In genomic region chr6:4447646-4448315, GRCh38 we compare ENCODE assay signal across 14 cellular contexts.
"Had no signal": no experiment of that assay in that cellular context is flagged by ENCODE, and none has a peak within 500 bp of the region (broad histone marks: within the 10 kb centered on the region; RNA-seq: fewer than 3 reads in every experiment).

No MANE protein-coding gene starts in this region.

- FAIRE-seq: astrocyte had no signal

- H3K4me1 ChIP-seq: lower lobe of right lung, tibial artery, uterus had no signal

- DNase-seq: activated CD4-positive, alpha-beta memory T cell treated with anti-CD3 and anti-CD28 coated beads for 36 hours; activated CD4-positive, alpha-beta T cell treated with anti-CD3 and anti-CD28 coated beads for 36 hours; activated CD8-positive, alpha-beta memory T cell treated with anti-CD3 and anti-CD28 coated beads, Interleukin-2, amount 10 ng/mL, durations not matched to agents 7 days and 5 days; activated naive CD4-positive, alpha-beta T cell treated with anti-CD3 and anti-CD28 coated beads, Interleukin-2, amount 10 ng/mL, durations not matched to agents 7 days and 5 days; activated T-cell treated with anti-CD3 and anti-CD28 coated beads, Interleukin-2, amount 50 U/mL, for 1 hour; dorsolateral prefrontal cortex; endodermal cell; glutamatergic neuron; lower lobe of right lung; ovary; stimulated activated CD4-positive, alpha-beta T cell treated with anti-CD3 and anti-CD28 coated beads, Interleukin-2, amount 100 ng/mL, for 48 hours; tibial artery; uterus had no signal

- H3K36me3 ChIP-seq: lower lobe of right lung, ovary, tibial artery, uterus had no signal

- H3K4me3 ChIP-seq: dorsolateral prefrontal cortex, lower lobe of right lung, ovary, tibial artery, uterus had no signal

- H3K27me3 ChIP-seq: dorsolateral prefrontal cortex, ovary, tibial artery, uterus had no signal

- ATAC-seq: activated CD4-positive, alpha-beta T cell treated with anti-CD3 and anti-CD28 coated beads for 36 hours; activated CD8-positive, alpha-beta memory T cell treated with anti-CD3 and anti-CD28 coated beads, Interleukin-2, amount 10 ng/mL, durations not matched to agents 7 days and 5 days; lower lobe of right lung had no signal

- H3K9me3 ChIP-seq: lower lobe of right lung, ovary had no signal

- H3K27ac ChIP-seq: lower lobe of right lung, ovary, tibial artery, uterus had no signal
